ENCODE assay signal across 1 cellular context in the genomic region with DNA sequence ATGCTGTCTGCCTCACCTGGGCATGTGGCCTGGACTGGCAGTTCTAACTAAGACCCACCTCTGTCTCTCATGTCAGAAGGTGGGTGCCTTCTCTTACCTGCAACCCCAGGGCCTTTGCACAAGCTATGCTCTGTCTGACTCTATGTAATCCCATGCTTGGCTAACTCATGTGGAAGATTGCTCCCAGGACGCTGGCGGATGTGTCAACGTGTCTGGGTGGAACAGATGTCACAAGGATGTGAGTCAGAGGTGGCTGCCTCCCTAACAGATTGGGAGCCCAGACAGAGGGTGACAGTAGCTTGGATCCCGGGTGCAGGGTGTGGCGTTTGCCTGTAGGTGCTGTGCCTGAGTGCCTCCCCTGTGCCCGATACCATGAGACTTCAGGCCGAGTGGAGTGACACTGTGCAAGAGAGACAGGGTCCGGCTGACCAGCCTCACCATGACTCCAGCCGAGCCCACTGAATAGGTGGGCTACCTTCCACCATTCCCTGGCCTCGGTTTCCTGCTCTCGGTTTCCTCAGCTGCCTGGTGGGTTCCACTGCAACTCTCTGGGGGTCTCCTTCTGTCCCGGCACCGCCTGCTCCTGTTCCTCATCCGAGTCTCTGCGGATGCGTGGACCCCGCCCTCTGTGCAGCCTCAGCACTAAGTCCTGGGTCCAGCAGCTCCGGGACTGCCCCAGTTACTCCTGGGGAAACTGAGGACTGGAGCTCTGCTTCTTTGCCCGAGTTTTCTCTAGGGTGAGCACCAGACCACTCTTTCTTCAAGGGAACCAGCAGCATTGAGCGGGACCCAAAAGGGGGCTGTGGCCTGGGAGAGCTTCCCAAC.
TF ChIP-seq lines count a peak whose summit lies in the region.

No MANE protein-coding gene starts in this region.

TF ChIP-seq in H1, 55 proteins besides CTCF, POLR2A, EP300 and RAD21:
- TF ChIP-seq, protein P1, sequence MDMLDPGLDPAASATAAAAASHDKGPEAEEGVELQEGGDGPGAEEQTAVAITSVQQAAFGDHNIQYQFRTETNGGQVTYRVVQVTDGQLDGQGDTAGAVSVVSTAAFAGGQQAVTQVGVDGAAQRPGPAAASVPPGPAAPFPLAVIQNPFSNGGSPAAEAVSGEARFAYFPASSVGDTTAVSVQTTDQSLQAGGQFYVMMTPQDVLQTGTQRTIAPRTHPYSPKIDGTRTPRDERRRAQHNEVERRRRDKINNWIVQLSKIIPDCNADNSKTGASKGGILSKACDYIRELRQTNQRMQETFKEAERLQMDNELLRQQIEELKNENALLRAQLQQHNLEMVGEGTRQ (IDR thresholded peaks at IDR 0.05; ENCODE audit: low read length), result no peak
- no peak for TF ChIP-seq FOSL1 (IDR thresholded peaks at IDR 0.05; ENCODE audit: insufficient read depth, low read depth, low read length)
- no peak for TF ChIP-seq SIN3A (conservative IDR thresholded peaks at IDR 0.05 in 1 of 2, IDR thresholded peaks at IDR 0.05 in 1 of 2; ENCODE audit: low read depth in 1 of 2, low read length in 2 of 2)
- 0 out of 2 replicates have a peak, but pooled peaks have one; percentile 59 for TF ChIP-seq KDM1A (IDR thresholded peaks at IDR 0.05; ENCODE audit: borderline replicate concordance, low read length)
- no peak for TF ChIP-seq TEAD4 (IDR thresholded peaks at IDR 0.05; ENCODE audit: low read depth, low read length)
- TF ChIP-seq SAP30 (IDR thresholded peaks at IDR 0.05; ENCODE audit: insufficient read depth, insufficient replicate concordance, low read length), result no peak
- TF ChIP-seq, protein P2, sequence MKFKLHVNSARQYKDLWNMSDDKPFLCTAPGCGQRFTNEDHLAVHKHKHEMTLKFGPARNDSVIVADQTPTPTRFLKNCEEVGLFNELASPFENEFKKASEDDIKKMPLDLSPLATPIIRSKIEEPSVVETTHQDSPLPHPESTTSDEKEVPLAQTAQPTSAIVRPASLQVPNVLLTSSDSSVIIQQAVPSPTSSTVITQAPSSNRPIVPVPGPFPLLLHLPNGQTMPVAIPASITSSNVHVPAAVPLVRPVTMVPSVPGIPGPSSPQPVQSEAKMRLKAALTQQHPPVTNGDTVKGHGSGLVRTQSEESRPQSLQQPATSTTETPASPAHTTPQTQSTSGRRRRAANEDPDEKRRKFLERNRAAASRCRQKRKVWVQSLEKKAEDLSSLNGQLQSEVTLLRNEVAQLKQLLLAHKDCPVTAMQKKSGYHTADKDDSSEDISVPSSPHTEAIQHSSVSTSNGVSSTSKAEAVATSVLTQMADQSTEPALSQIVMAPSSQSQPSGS (IDR thresholded peaks at IDR 0.05; ENCODE audit: low read length), result no peak
- TF ChIP-seq RFX5 (IDR thresholded peaks at IDR 0.05; ENCODE audit: borderline replicate concordance, low read depth, low read length), result no peak
